Comparison of ENCODE assay signal across 9 cellular contexts in genomic region chr6:38773338-38773737, GRCh38. TPM values are rescaled to one million over a fixed set of nuclear protein-coding genes. Genes with fewer than 3 reads are reported as not detected.
A peak's percentile ranks its signal among the peaks of the same experiment; 100 is the strongest.
DNase-seq lines count a peak whose midpoint lies in the region; ATAC-seq and TF ChIP-seq lines count a peak whose summit lies in the region.
"Had no signal": no experiment of that assay in that cellular context is flagged by ENCODE, and none has a peak within 500 bp of the region (broad histone marks: within the 10 kb centered on the region; RNA-seq: fewer than 3 reads in every experiment).

No MANE protein-coding gene starts in this region.

- H3K27ac ChIP-seq in C4-2B, result no peak overlapping the region

- intact Hi-C loops in left colon (cut with DNase I, micrococcal nuclease), result no loop called here

- ATAC-seq in left colon, result peak; percentile 47

- TF ChIP-seq CTCF in C4-2B (conservative IDR thresholded peaks at IDR 0.05), result peak; percentile 58
- TF ChIP-seq CTCF in GM20000 (IDR thresholded peaks at IDR 0.05; ENCODE audit: extremely low read depth, missing control alignments), result peak; percentile 28

- DNase-seq in GM20000 (ENCODE audit: low spot score) (peak; percentile 35), left colon (peak in 1 of 2 donors; percentile 10), dedifferentiated amniotic fluid mesenchymal stem cell (ENCODE audit: extremely low spot score) (no peak), NCI-H146 treated with DMSO at 0.1 percent for 48 hours (lab: John Stamatoyannopoulos, UW; ENCODE audit: unreplicated experiment) (no peak), COLO668 (lab: John Stamatoyannopoulos, UW; ENCODE audit: unreplicated experiment) (no peak), putamen (ENCODE audit: low spot score) (no peak)
- peak; percentile 15 to 47 for DNase-seq in activated CD4-positive, alpha-beta T cell treated with anti-CD3 and anti-CD28 coated beads, Interleukin-2, amount 50 U/mL, for 48 hours
- DNase-seq: KG1 had no signal

RNA-seq across cellular contexts. Expression of gene DNAH8, which starts 58.2 kb away (rescaled TPM):
- total RNA-seq in left colon, result not detected

Comparison
In these comparisons a context has a peak if more than half of its experiments do, and no peak if none do; other contexts are left out.
1. DNase-seq: peak in GM20000 (single experiment) and activated CD4-positive, alpha-beta T cell treated with anti-CD3 and anti-CD28 coated beads, Interleukin-2, amount 50 U/mL, for 48 hours (2 of 2); none in dedifferentiated amniotic fluid mesenchymal stem cell (single experiment), NCI-H146 treated with DMSO at 0.1 percent for 48 hours (single experiment), COLO668 (single experiment) and putamen (single experiment).